34 cellular contexts compared by ENCODE assay signal in the genomic region with DNA sequence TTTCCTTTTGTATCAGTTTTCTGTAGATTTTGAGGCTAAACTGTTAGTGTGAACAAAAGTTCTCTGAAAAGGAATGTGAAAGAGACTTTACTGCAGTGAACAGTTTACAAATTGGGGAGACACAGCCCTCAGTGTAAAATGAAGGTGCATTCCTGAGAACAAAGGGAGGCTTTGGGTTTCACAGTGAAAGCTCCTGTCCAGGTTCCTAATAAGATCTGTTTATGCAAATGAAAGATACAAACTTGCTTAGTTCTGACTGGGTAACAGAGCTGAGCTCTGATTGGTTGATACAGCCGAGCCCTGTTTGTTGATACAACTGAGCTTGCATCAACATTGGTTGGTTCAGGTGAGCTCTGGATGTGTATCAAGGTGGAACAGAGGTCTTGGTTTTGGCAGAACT. TPM values are rescaled to one million over a fixed set of nuclear protein-coding genes. Genes with fewer than 3 reads are reported as not detected.
"Had no signal": no experiment of that assay in that cellular context is flagged by ENCODE, and none has a peak within 500 bp of the region (broad histone marks: within the 10 kb centered on the region; RNA-seq: fewer than 3 reads in every experiment).

No MANE protein-coding gene starts in this region.

- H3K4me2 ChIP-seq: hepatocyte had no signal

- H3K4me3 ChIP-seq: coronary artery, gastroesophageal sphincter, hepatocyte, left lung, lung, pancreas, prostate gland, sigmoid colon, uterus had no signal

- H3K27ac ChIP-seq: brain microvascular endothelial cell, coronary artery, gastroesophageal sphincter, hepatocyte, left lung, pancreas, prostate gland, sigmoid colon, uterus, WERI-Rb-1 had no signal

- H3K36me3 ChIP-seq: brain microvascular endothelial cell, gastroesophageal sphincter, left lung, pancreas, prostate gland, sigmoid colon, uterus, WERI-Rb-1 had no signal

- DNase-seq: activated CD4-positive, alpha-beta memory T cell treated with anti-CD3 and anti-CD28 coated beads for 36 hours; activated CD4-positive, alpha-beta T cell treated with anti-CD3 and anti-CD28 coated beads, Interleukin-2, amount 10 ng/mL, durations not matched to agents 24 days and 14 days; activated CD4-positive, CD25-positive, alpha-beta regulatory T cell treated with anti-CD3 and anti-CD28 coated beads, Interleukin-2, amount 50 U/mL, for 72 hours; activated CD8-positive, alpha-beta memory T cell treated with anti-CD3 and anti-CD28 coated beads, Interleukin-2, amount 50 U/mL, for 4 hours; activated gamma-delta T cell; activated naive CD4-positive, alpha-beta T cell treated with anti-CD3 and anti-CD28 coated beads, Interleukin-2, amount 10 ng/mL, durations not matched to agents 7 days and 5 days; activated naive CD8-positive, alpha-beta T cell treated with anti-CD3 and anti-CD28 coated beads, Interleukin-2, amount 10 ng/mL, durations not matched to agents 7 days and 5 days; activated T-cell treated with anti-CD3 and anti-CD28 coated beads, Interleukin-2, amount 50 U/mL, for 1 hour; brain microvascular endothelial cell; effector memory CD8-positive, alpha-beta T cell; erythroblast; left lung; nucleus accumbens; pancreas; retina; sigmoid colon; small intestine; stimulated activated CD4-positive, alpha-beta T cell treated with anti-CD3 and anti-CD28 coated beads, Interleukin-4, amount 100 ng/mL, for 24 hours; T1000; uterus; WERI-Rb-1 had no signal

- H3K27me3 ChIP-seq: brain microvascular endothelial cell, gastroesophageal sphincter, hepatocyte, left lung, pancreas, sigmoid colon, uterus had no signal

- H3K9me3 ChIP-seq: gastroesophageal sphincter, left lung, pancreas, prostate gland, sigmoid colon, uterus had no signal

- H3K4me1 ChIP-seq: gastroesophageal sphincter, left lung, pancreas, prostate gland, sigmoid colon, uterus had no signal

- H2AFZ ChIP-seq: hepatocyte had no signal

RNA-seq across cellular contexts. Expression of a gene that starts 8.3 kb away (rescaled TPM):
- total RNA-seq: activated CD4-positive, alpha-beta memory T cell treated with anti-CD3 and anti-CD28 coated beads for 36 hours; activated CD4-positive, alpha-beta T cell treated with anti-CD3 and anti-CD28 coated beads, Interleukin-2, amount 10 ng/mL, durations not matched to agents 24 days and 14 days; activated CD8-positive, alpha-beta memory T cell treated with anti-CD3 and anti-CD28 coated beads for 36 hours; activated naive CD8-positive, alpha-beta T cell treated with anti-CD3 and anti-CD28 coated beads, Interleukin-2, amount 10 ng/mL, durations not matched to agents 7 days and 5 days; astrocyte; cardiac septum; cerebellum; fibroblast of lung; fibroblast of villous mesenchyme; gastroesophageal sphincter; hepatocyte; left lung; lung; mucosa of gallbladder; pancreas; prostate gland; sigmoid colon; subcutaneous adipose tissue; uterus had no signal
- polyA plus RNA-seq: fibroblast of lung, hepatocyte, lung, pancreas, sigmoid colon, small intestine had no signal
